In genomic region chr10:74596713-74597112, GRCh38 we compare ENCODE assay signal across 26 cellular contexts.
"Had no signal": no experiment of that assay in that cellular context is flagged by ENCODE, and none has a peak within 500 bp of the region (broad histone marks: within the 10 kb centered on the region; RNA-seq: fewer than 3 reads in every experiment).

No MANE protein-coding gene starts in this region.

- ATAC-seq: HepG2, Panc1, PC-3, T-cell had no signal

- H3K9me3 ChIP-seq: SK-N-SH had no signal

- DNase-seq: IMR-90; Kasumi-1; KG1; MV-4-11; NCI-H1048; NCI-H1105; NCI-H1417 treated with DMSO at 0.1 percent for 48 hours; NCI-H146; NCI-H1694 treated with DMSO at 0.1 percent for 48 hours; NCI-H1930; NCI-H2081; NCI-H2171; NCI-H345; NCI-H446 treated with DMSO at 0.1 percent for 48 hours; NCI-H524; NCI-H69; NCI-H774; NK-92 treated with Interleukin-12 subunit alpha and Interleukin-12 subunit beta, amount 100 ng/mL, for 24 hours; PC-3; SHP77; SK-N-SH; SW 1271; T-cell had no signal

- H3K9me3 Mint-ChIP-seq: T-cell had no signal

- H3K27me3 Mint-ChIP-seq: T-cell had no signal

- H3K27ac ChIP-seq: RWPE1 had no signal

- H3K4me2 ChIP-seq: SK-N-SH had no signal

- H3K9ac ChIP-seq: SK-N-SH had no signal

- H3K4me3 Mint-ChIP-seq: T-cell had no signal
